15 cellular contexts compared by ENCODE assay signal in the genomic region with DNA sequence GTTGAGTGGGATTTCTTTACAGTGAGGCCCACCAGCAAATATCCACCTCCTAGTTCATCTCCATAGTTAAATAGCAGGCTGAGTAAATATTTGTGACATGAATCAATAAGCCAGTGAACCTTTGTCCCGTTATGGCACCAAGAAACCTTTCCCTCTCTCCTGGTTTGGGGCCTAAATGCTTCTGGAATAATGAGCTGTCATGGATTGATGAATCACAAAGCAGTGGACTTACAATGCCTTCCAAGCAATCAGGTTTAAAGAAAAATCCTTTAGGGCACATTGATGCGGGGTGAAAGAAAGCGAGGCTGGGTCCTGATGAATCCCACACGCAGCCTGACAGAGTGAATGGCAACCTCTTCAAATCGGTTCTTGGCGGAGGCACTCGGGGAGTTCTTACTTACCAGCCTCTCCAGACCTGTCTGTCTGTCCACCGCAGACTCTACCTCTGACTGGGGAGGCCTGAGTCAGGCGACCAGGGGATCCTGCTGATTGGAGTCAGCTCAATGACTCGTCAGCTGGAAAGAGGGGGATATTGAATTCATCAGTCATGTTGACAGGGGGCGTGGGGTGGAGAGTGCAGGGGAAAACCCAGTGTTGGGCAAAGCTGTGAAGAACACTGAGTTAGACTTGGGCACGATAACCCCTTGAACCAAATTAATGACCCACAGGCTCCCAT.
DNase-seq lines count a peak whose midpoint lies in the region; ATAC-seq, FAIRE-seq and TF ChIP-seq lines count a peak whose summit lies in the region.
"Had no signal": no experiment of that assay in that cellular context is flagged by ENCODE, and none has a peak within 500 bp of the region (broad histone marks: within the 10 kb centered on the region; RNA-seq: fewer than 3 reads in every experiment).

No MANE protein-coding gene starts in this region.

- H3K4me1 Mint-ChIP-seq in osteocyte (ENCODE audit: unreplicated experiment): peaks cover 39% of the 10 kb centered on the region
- H3K4me1 Mint-ChIP-seq in activated T-cell treated with anti-CD3 and anti-CD28 coated beads, Interleukin-2, amount 50 U/mL, for 4 hours (ENCODE audit: low read depth): no peaks in the 10 kb centered on the region

- H3K27me3 Mint-ChIP-seq in osteocyte (ENCODE audit: unreplicated experiment): no peaks in the 10 kb centered on the region
- no peaks in the 10 kb centered on the region for H3K27me3 Mint-ChIP-seq in activated T-cell treated with anti-CD3 and anti-CD28 coated beads, Interleukin-2, amount 50 U/mL, for 4 hours (ENCODE audit: low read depth)

- FAIRE-seq in RCC 7860 (lab: Jason Lieb, UNC): peak; percentile 92

- H3K4me3 ChIP-seq in fibroblast of pulmonary artery (replicated peaks; ENCODE audit: low read depth, low read length): no peak overlapping the region
- H3K4me3 ChIP-seq: ascending aorta, gastroesophageal sphincter, left ventricle myocardium inferior had no signal

- peak; percentile 67 for ATAC-seq in GM18867 (IDR thresholded peaks at IDR 0.05; ENCODE audit: unreplicated experiment)
- no peak for ATAC-seq in GM18505 (IDR thresholded peaks at IDR 0.05; ENCODE audit: unreplicated experiment)
- ATAC-seq in GM18498 (IDR thresholded peaks at IDR 0.05; ENCODE audit: unreplicated experiment): no peak
- ATAC-seq in activated T-cell treated with anti-CD3 and anti-CD28 coated beads, Interleukin-2, amount 50 U/mL, for 4 hours: no peak
- ATAC-seq: activated T-cell treated with anti-CD3 and anti-CD28 coated beads, Interleukin-2, amount 50 U/mL, for 72 hours; gastroesophageal sphincter had no signal

- H3K27ac Mint-ChIP-seq in osteocyte (ENCODE audit: unreplicated experiment): peak overlapping the region; percentile 54
- H3K27ac Mint-ChIP-seq: activated T-cell treated with anti-CD3 and anti-CD28 coated beads, Interleukin-2, amount 50 U/mL, for 72 hours had no signal

- no peak for TF ChIP-seq POLR2A in GM18505 (IDR thresholded peaks at IDR 0.05; ENCODE audit: borderline replicate concordance, extremely low read depth, insufficient read depth, insufficient read length)

- H3K9me3 Mint-ChIP-seq in osteocyte (ENCODE audit: unreplicated experiment): no peaks in the 10 kb centered on the region
- no peaks in the 10 kb centered on the region for H3K9me3 Mint-ChIP-seq in activated T-cell treated with anti-CD3 and anti-CD28 coated beads, Interleukin-2, amount 50 U/mL, for 4 hours

- peak; percentile 80 for DNase-seq in RCC 7860 (ENCODE audit: low spot score)
- DNase-seq in fibroblast of pulmonary artery (ENCODE audit: low read depth): peak; percentile 30
- no peak for DNase-seq in osteocyte (ENCODE audit: extremely low spot score, unreplicated experiment)
- no peak for DNase-seq in putamen (ENCODE audit: low spot score)
- no peak for DNase-seq in activated T-cell treated with anti-CD3 and anti-CD28 coated beads, Interleukin-2, amount 50 U/mL, for 4 hours
- DNase-seq: activated CD4-positive, CD25-positive, alpha-beta regulatory T cell treated with anti-CD3 and anti-CD28 coated beads, Interleukin-2, amount 50 U/mL, for 72 hours; activated T-cell treated with anti-CD3 and anti-CD28 coated beads, Interleukin-2, amount 50 U/mL, for 72 hours; effector CD8-positive, alpha-beta T cell; left ventricle myocardium inferior; NCI-H2029 treated with DMSO at 0.1 percent for 48 hours had no signal

- peaks cover 3% of the 10 kb centered on the region for H3K36me3 Mint-ChIP-seq in osteocyte (ENCODE audit: unreplicated experiment)
- no peaks in the 10 kb centered on the region for H3K36me3 Mint-ChIP-seq in activated T-cell treated with anti-CD3 and anti-CD28 coated beads, Interleukin-2, amount 50 U/mL, for 4 hours (ENCODE audit: insufficient read depth)

- H3K4me3 Mint-ChIP-seq in osteocyte (ENCODE audit: unreplicated experiment): no peak overlapping the region
- no peak overlapping the region for H3K4me3 Mint-ChIP-seq in activated T-cell treated with anti-CD3 and anti-CD28 coated beads, Interleukin-2, amount 50 U/mL, for 4 hours
- H3K4me3 Mint-ChIP-seq: activated T-cell treated with anti-CD3 and anti-CD28 coated beads, Interleukin-2, amount 50 U/mL, for 72 hours had no signal

- TF ChIP-seq CTCF in fibroblast of pulmonary artery (IDR thresholded peaks at IDR 0.05; ENCODE audit: low read length, missing control alignments) (no peak), osteocyte (IDR thresholded peaks at IDR 0.05) (no peak)

Comparison
In these comparisons a context has a peak if more than half of its experiments do, and no peak if none do; other contexts are left out.
1. DNase-seq: peak in RCC 7860 (single experiment) and fibroblast of pulmonary artery (single experiment); none in osteocyte (single experiment), putamen (single experiment) and activated T-cell treated with anti-CD3 and anti-CD28 coated beads, Interleukin-2, amount 50 U/mL, for 4 hours (single experiment).